In the genomic region with DNA sequence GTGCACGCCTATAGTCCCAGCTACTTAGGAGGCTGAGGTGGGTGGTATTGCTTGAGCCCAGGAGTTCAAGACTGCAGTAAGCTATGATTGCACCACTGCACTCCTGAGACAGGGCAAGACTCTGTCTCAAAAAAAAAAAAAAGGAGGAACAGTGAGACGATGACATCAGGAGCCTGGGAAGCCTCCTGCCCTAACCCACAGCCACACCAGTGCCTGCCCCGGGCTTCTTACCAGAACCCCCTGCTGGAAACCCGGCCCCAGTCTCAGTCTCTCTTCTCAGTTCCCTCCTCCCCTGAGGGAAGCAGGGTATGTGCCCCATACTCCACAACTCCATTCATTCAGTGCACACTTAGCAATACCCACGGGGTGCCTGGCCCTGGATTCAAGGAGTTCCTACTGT, we compare ENCODE assay signal across 12 cellular contexts. TPM values are rescaled to one million over a fixed set of nuclear protein-coding genes. Genes with fewer than 3 reads are reported as not detected.
DNase-seq lines count a peak whose midpoint lies in the region; ATAC-seq and TF ChIP-seq lines count a peak whose summit lies in the region.
"Had no signal": no experiment of that assay in that cellular context is flagged by ENCODE, and none has a peak within 500 bp of the region (broad histone marks: within the 10 kb centered on the region; RNA-seq: fewer than 3 reads in every experiment).

No MANE protein-coding gene starts in this region.

- H3K36me3 ChIP-seq in HEK293 (ENCODE audit: control insufficient read depth in 2 of 2, insufficient read depth in 1 of 2, low read length in 2 of 2) (no peaks in the 10 kb centered on the region), stomach smooth muscle (ENCODE audit: control insufficient read depth in 2 of 2, insufficient read depth in 2 of 2, low read length in 2 of 2) (peaks cover 0 to 3% of the 10 kb centered on the region in 2 donors), mesendoderm (ENCODE audit: control insufficient read depth, insufficient read depth, low read length) (no peaks in the 10 kb centered on the region)

- DNase-seq in SKM-1 (lab: John Stamatoyannopoulos, UW; ENCODE audit: unreplicated experiment) (peak; percentile 32), fibroblast of peridontal ligament (ENCODE audit: extremely low read depth) (peak; percentile 62), mesendoderm (no peak)
- no peak for DNase-seq in stimulated activated CD4-positive, alpha-beta T cell treated with anti-CD3 and anti-CD28 coated beads, Interleukin-2, amount 100 ng/mL, for 48 hours
- DNase-seq: activated T-cell treated with anti-CD3 and anti-CD28 coated beads, Interleukin-2, amount 50 U/mL, for 1 hour; MM.1S; NCI-H510A had no signal

- no peaks in the 10 kb centered on the region for H3K9me3 ChIP-seq in HEK293 (ENCODE audit: control insufficient read depth, insufficient read depth, low read depth, low read length)
- H3K9me3 ChIP-seq in stomach smooth muscle (ENCODE audit: control insufficient read depth in 2 of 2, low read length in 2 of 2): no peaks in the 10 kb centered on the region

- no peak overlapping the region for H3K27ac ChIP-seq in HEK293 (ENCODE audit: extremely low read depth, low read depth, low read length)
- H3K27ac ChIP-seq in stomach smooth muscle (ENCODE audit: low read length): peak overlapping the region; percentile 82
- no peak overlapping the region for H3K27ac ChIP-seq in mesendoderm (ENCODE audit: low read depth, low read length)
- H3K27ac ChIP-seq: HL-60 had no signal

- H3K9ac ChIP-seq in stomach smooth muscle (ENCODE audit: low read length in 2 of 2) (peak overlapping the region; percentile 5 to 15), mesendoderm (ENCODE audit: low read length) (no peak overlapping the region)

- H3K4me3 ChIP-seq in HEK293 (ENCODE audit: low read depth, low read length) (no peak overlapping the region), stomach smooth muscle (ENCODE audit: low read length in 2 of 2) (no peak overlapping the region), mesendoderm (ENCODE audit: low read length) (no peak overlapping the region)

- TF ChIP-seq CTCF in HEK293 (tag by site-specific recombination; IDR thresholded peaks at IDR 0.05): no peak

- H3K27me3 ChIP-seq in stomach smooth muscle (ENCODE audit: control insufficient read depth in 1 of 2, insufficient read depth in 2 of 2, low read length in 2 of 2) (no peaks in the 10 kb centered on the region), mesendoderm (ENCODE audit: insufficient read depth, low read length, poor library complexity) (no peaks in the 10 kb centered on the region)

- POLR2A ChIA-PET in HEK293 (lab: Yijun Ruan, JAX): no interaction called here

- H4K8ac ChIP-seq in mesendoderm (ENCODE audit: low read depth, low read length): no peak overlapping the region

- no peaks in the 10 kb centered on the region for H3K79me1 ChIP-seq in mesendoderm (ENCODE audit: low read length)

- H3K4me1 ChIP-seq in HEK293 (ENCODE audit: control insufficient read depth, insufficient read depth, low read length): no peaks in the 10 kb centered on the region
- H3K4me1 ChIP-seq in stomach smooth muscle (ENCODE audit: control insufficient read depth, insufficient read depth, low read length): peaks cover 44% of the 10 kb centered on the region
- no peaks in the 10 kb centered on the region for H3K4me1 ChIP-seq in mesendoderm (ENCODE audit: control insufficient read depth, low read depth, low read length)

- H3K4ac ChIP-seq in mesendoderm (ENCODE audit: low read depth, low read length): no peak overlapping the region

- WGBS in mesendoderm (ENCODE audit: extremely low coverage, insufficient coverage, low lambda C conversion rate): no CpG with 5 or more reads among the region's 5 CpGs

- no peak overlapping the region for H3K4me2 ChIP-seq in mesendoderm (ENCODE audit: low read length)

- no peak overlapping the region for H3K56ac ChIP-seq in mesendoderm (ENCODE audit: low read length)

- H4K5ac ChIP-seq in mesendoderm (ENCODE audit: low read length): no peak overlapping the region

- no peak overlapping the region for H2AK5ac ChIP-seq in mesendoderm (ENCODE audit: low read length)

- H3K23ac ChIP-seq in mesendoderm (ENCODE audit: low read length): no peak overlapping the region

- no peaks in the 10 kb centered on the region for H3K79me2 ChIP-seq in mesendoderm (ENCODE audit: control insufficient read depth, insufficient read depth, low read length)

- H2BK120ac ChIP-seq in mesendoderm (ENCODE audit: low read depth, low read length): no peak overlapping the region

- no peak overlapping the region for H2BK15ac ChIP-seq in mesendoderm (replicated peaks; ENCODE audit: low read depth)

- H2BK5ac ChIP-seq in mesendoderm (ENCODE audit: low read length): no peak overlapping the region

- CTCF ChIA-PET in HEK293 (lab: Yijun Ruan, JAX): interaction anchor here (0.6 to 7.5 kb wide), 2 partner anchors 18 to 34 kb away, joined by 5 to 65 read pairs; no protein-coding TSS in a partner anchor

- no peak for ATAC-seq in HG02623 (IDR thresholded peaks at IDR 0.05; ENCODE audit: unreplicated experiment)
- ATAC-seq: WTC11 had no signal

- no peak overlapping the region for H3K18ac ChIP-seq in mesendoderm (ENCODE audit: low read length)

TF ChIP-seq in HEK293, 187 proteins besides CTCF, POLR2A, EP300 and RAD21:
- no peak for TF ChIP-seq ZFP37 (tag by site-specific recombination; IDR thresholded peaks at IDR 0.05)
- TF ChIP-seq ZNF398 (tag by site-specific recombination; IDR thresholded peaks at IDR 0.05): 0 out of 2 replicates have a peak, but pooled peaks have one; percentile 9
- peak; percentile 35 for TF ChIP-seq ZIC2 (tag by site-specific recombination; IDR thresholded peaks at IDR 0.05)
- TF ChIP-seq HOXD13 (CRISPR knock-in tag; IDR thresholded peaks at IDR 0.05; ENCODE audit: borderline replicate concordance): no peak
- TF ChIP-seq ZNF785 (tag by site-specific recombination; IDR thresholded peaks at IDR 0.05): no peak
- no peak for TF ChIP-seq ZNF157 (tag by site-specific recombination; IDR thresholded peaks at IDR 0.05)

RNA-seq across cellular contexts. Expression of gene COL8A2, which starts 9.1 kb away (rescaled TPM):
- 0.49 TPM for polyA plus RNA-seq in mesendoderm (2013, experiment 1 of 2)
- 0.50 TPM for polyA plus RNA-seq in mesendoderm (2013, experiment 2 of 2)

RNA-seq across cellular contexts. Expression of gene ADPRS, which starts 27.2 kb away (rescaled TPM):
- 16.8 TPM for polyA plus RNA-seq in mesendoderm (2013, experiment 1 of 2)
- 16.1 TPM for polyA plus RNA-seq in mesendoderm (2013, experiment 2 of 2)

RNA-seq across cellular contexts. Expression of gene TEKT2, which starts 32.0 kb away (rescaled TPM):
- 0.25 TPM for polyA plus RNA-seq in mesendoderm (2013, experiment 1 of 2)
- 0.25 TPM for polyA plus RNA-seq in mesendoderm (2013, experiment 2 of 2)

RNA-seq across cellular contexts. Expression of gene TRAPPC3, which starts 33.4 kb away (rescaled TPM):
- 40.2 TPM for polyA plus RNA-seq in mesendoderm (2013, experiment 1 of 2)
- 41.3 TPM for polyA plus RNA-seq in mesendoderm (2013, experiment 2 of 2)

RNA-seq across cellular contexts. Expression of gene MAP7D1, which starts 40.0 kb away (rescaled TPM):
- polyA plus RNA-seq in mesendoderm (2013, experiment 1 of 2): 38.9 TPM
- 40.0 TPM for polyA plus RNA-seq in mesendoderm (2013, experiment 2 of 2)

Comparison
In these comparisons a context has a peak if more than half of its experiments do, and no peak if none do; other contexts are left out.
1. DNase-seq: peak in SKM-1 (single experiment) and fibroblast of peridontal ligament (single experiment); none in stimulated activated CD4-positive, alpha-beta T cell treated with anti-CD3 and anti-CD28 coated beads, Interleukin-2, amount 100 ng/mL, for 48 hours (0 of 2) and mesendoderm (single experiment).